Comparison of ENCODE assay signal across 1 cellular context in genomic region chr16:67806428-67807147, GRCh38.
TF ChIP-seq lines count a peak whose summit lies in the region.

RANBP10 (minus strand) TSS chr16:67806560; CDS start chr16:67806536, 24 bp downstream.
TSNAXIP1 (plus strand) TSS chr16:67806889; CDS start chr16:67807150, 261 bp downstream.

TF ChIP-seq in liver, 16 proteins besides CTCF, POLR2A, EP300 and RAD21 (continued from another document):
- TF ChIP-seq ZBTB33 (IDR thresholded peaks at IDR 0.05) (peak; percentile 66), HNF4A (conservative IDR thresholded peaks at IDR 0.05) (peak in 1 of 2 donors; percentile 57), SP1 (IDR thresholded peaks at IDR 0.05) (peak; percentile 89), FOXA2 (IDR thresholded peaks at IDR 0.05) (no peak), GABPA (IDR thresholded peaks at IDR 0.05 in 1 of 2, conservative IDR thresholded peaks at IDR 0.05 in 1 of 2) (peak in 1 of 2 donors; percentile 7), MAX (IDR thresholded peaks at IDR 0.05) (peak; percentile 77), EGR1 (IDR thresholded peaks at IDR 0.05; ENCODE audit: low read depth in 2 of 2) (no peak)
